ENCODE assay signal across 8 cellular contexts in genomic region chr17:7502987-7503386, GRCh38. TPM values are rescaled to one million over a fixed set of nuclear protein-coding genes. Genes with fewer than 3 reads are reported as not detected.
DNase-seq lines count a peak whose midpoint lies in the region; ATAC-seq and TF ChIP-seq lines count a peak whose summit lies in the region.
"Had no signal": no experiment of that assay in that cellular context is flagged by ENCODE, and none has a peak within 500 bp of the region (broad histone marks: within the 10 kb centered on the region; RNA-seq: fewer than 3 reads in every experiment).

No MANE protein-coding gene starts in this region.

- no peak overlapping the region for H3K4me3 Mint-ChIP-seq in activated CD4-positive, alpha-beta T cell treated with anti-CD3 and anti-CD28 coated beads, Interleukin-2, amount 10 ng/mL, durations not matched to agents 7 days and 5 days

- peaks cover 72% of the 10 kb centered on the region for H3K36me3 Mint-ChIP-seq in activated CD4-positive, alpha-beta T cell treated with anti-CD3 and anti-CD28 coated beads, Interleukin-2, amount 10 ng/mL, durations not matched to agents 7 days and 5 days (ENCODE audit: low read depth)

- POLR2A ChIA-PET in activated CD4-positive, alpha-beta T cell treated with anti-CD3 and anti-CD28 coated beads, Interleukin-2, amount 10 ng/mL, durations not matched to agents 7 days and 5 days (lab: Charles Lee) = no interaction called here

- H3K9me3 Mint-ChIP-seq in activated CD4-positive, alpha-beta T cell treated with anti-CD3 and anti-CD28 coated beads, Interleukin-2, amount 10 ng/mL, durations not matched to agents 7 days and 5 days = no peaks in the 10 kb centered on the region

- no peaks in the 10 kb centered on the region for H3K27me3 ChIP-seq in brain microvascular endothelial cell (replicated peaks)

- H3K27ac Mint-ChIP-seq in activated CD4-positive, alpha-beta T cell treated with anti-CD3 and anti-CD28 coated beads, Interleukin-2, amount 10 ng/mL, durations not matched to agents 7 days and 5 days = no peak overlapping the region

- in situ Hi-C loops in brain microvascular endothelial cell (cut with HindIII; ENCODE audit: low pct_ligation_motif_present, low sequenced_read_pairs) = no loop called here

- H3K4me1 Mint-ChIP-seq in activated CD4-positive, alpha-beta T cell treated with anti-CD3 and anti-CD28 coated beads, Interleukin-2, amount 10 ng/mL, durations not matched to agents 7 days and 5 days = no peaks in the 10 kb centered on the region

- TF ChIP-seq CTCF in brain microvascular endothelial cell (IDR thresholded peaks at IDR 0.05; ENCODE audit: low read depth, low read length, missing control alignments) = peak; percentile 53
- peak; percentile 44 for TF ChIP-seq CTCF in retinal pigment epithelial cell (conservative IDR thresholded peaks at IDR 0.05; ENCODE audit: low read depth, low read length)

- peak; percentile 28 for DNase-seq in activated CD4-positive, alpha-beta T cell treated with anti-CD3 and anti-CD28 coated beads, Interleukin-2, amount 10 ng/mL, durations not matched to agents 7 days and 5 days
- no peak for DNase-seq in activated CD4-positive, alpha-beta T cell treated with anti-CD3 and anti-CD28 coated beads, Interleukin-2, amount 50 U/mL, for 48 hours
- DNase-seq in brain microvascular endothelial cell = no peak
- DNase-seq in retinal pigment epithelial cell (ENCODE audit: low read depth) = no peak
- DNase-seq in occipital lobe (lab: John Stamatoyannopoulos, UW) = no peak
- DNase-seq: C1 segment of cervical spinal cord, NCI-H524 had no signal

- H3K27ac ChIP-seq in brain microvascular endothelial cell = no peak overlapping the region

- ATAC-seq in HG02885 (IDR thresholded peaks at IDR 0.05; ENCODE audit: poor library complexity, unreplicated experiment) = no peak

- CTCF ChIA-PET in activated CD4-positive, alpha-beta T cell treated with anti-CD3 and anti-CD28 coated beads, Interleukin-2, amount 10 ng/mL, durations not matched to agents 7 days and 5 days (lab: Charles Lee) = interaction anchor here (1.7 kb wide), 1 partner anchor 10 kb away, joined by 6 read pairs; no protein-coding TSS in a partner anchor

- no peaks in the 10 kb centered on the region for H3K27me3 Mint-ChIP-seq in activated CD4-positive, alpha-beta T cell treated with anti-CD3 and anti-CD28 coated beads, Interleukin-2, amount 10 ng/mL, durations not matched to agents 7 days and 5 days

- H3K36me3 ChIP-seq in brain microvascular endothelial cell (replicated peaks) = peaks cover 85% of the 10 kb centered on the region

- H3K4me3 ChIP-seq in brain microvascular endothelial cell (ENCODE audit: low read depth, low read length) (no peak overlapping the region), retinal pigment epithelial cell (ENCODE audit: low read length) (no peak overlapping the region)

RNA-seq across cellular contexts. Expression of gene POLR2A, which starts 18.8 kb away (rescaled TPM):
- 100 to 1,000 TPM; 175 to 201 TPM for total RNA-seq in activated CD4-positive, alpha-beta T cell treated with anti-CD3 and anti-CD28 coated beads, Interleukin-2, amount 10 ng/mL, durations not matched to agents 7 days and 5 days
- total RNA-seq in occipital lobe = 54.6 TPM

RNA-seq across cellular contexts. Expression of gene SLC35G6, which starts 21.7 kb away (rescaled TPM):
- total RNA-seq in activated CD4-positive, alpha-beta T cell treated with anti-CD3 and anti-CD28 coated beads, Interleukin-2, amount 10 ng/mL, durations not matched to agents 7 days and 5 days = not detected
- not detected for total RNA-seq in occipital lobe

RNA-seq across cellular contexts. Expression of gene ZBTB4, which starts 23.6 kb away (rescaled TPM):
- total RNA-seq in activated CD4-positive, alpha-beta T cell treated with anti-CD3 and anti-CD28 coated beads, Interleukin-2, amount 10 ng/mL, durations not matched to agents 7 days and 5 days = 10 to 100 TPM; 25.8 to 28.4 TPM
- 17.6 TPM for total RNA-seq in occipital lobe

RNA-seq across cellular contexts. Expression of gene TNFSF12, which starts 45.9 kb away (rescaled TPM):
- 10 to 100 TPM; 79.6 to 82.5 TPM for total RNA-seq in activated CD4-positive, alpha-beta T cell treated with anti-CD3 and anti-CD28 coated beads, Interleukin-2, amount 10 ng/mL, durations not matched to agents 7 days and 5 days
- total RNA-seq in occipital lobe = 3.3 TPM

RNA-seq across cellular contexts. Expression of gene TNFSF13, which starts 55.6 kb away (rescaled TPM):
- total RNA-seq in activated CD4-positive, alpha-beta T cell treated with anti-CD3 and anti-CD28 coated beads, Interleukin-2, amount 10 ng/mL, durations not matched to agents 7 days and 5 days = 1 to 10 TPM; 3.8 to 4.0 TPM
- total RNA-seq in occipital lobe = 0.31 TPM
